ENCODE assay signal across 1 cellular context in the genomic region with DNA sequence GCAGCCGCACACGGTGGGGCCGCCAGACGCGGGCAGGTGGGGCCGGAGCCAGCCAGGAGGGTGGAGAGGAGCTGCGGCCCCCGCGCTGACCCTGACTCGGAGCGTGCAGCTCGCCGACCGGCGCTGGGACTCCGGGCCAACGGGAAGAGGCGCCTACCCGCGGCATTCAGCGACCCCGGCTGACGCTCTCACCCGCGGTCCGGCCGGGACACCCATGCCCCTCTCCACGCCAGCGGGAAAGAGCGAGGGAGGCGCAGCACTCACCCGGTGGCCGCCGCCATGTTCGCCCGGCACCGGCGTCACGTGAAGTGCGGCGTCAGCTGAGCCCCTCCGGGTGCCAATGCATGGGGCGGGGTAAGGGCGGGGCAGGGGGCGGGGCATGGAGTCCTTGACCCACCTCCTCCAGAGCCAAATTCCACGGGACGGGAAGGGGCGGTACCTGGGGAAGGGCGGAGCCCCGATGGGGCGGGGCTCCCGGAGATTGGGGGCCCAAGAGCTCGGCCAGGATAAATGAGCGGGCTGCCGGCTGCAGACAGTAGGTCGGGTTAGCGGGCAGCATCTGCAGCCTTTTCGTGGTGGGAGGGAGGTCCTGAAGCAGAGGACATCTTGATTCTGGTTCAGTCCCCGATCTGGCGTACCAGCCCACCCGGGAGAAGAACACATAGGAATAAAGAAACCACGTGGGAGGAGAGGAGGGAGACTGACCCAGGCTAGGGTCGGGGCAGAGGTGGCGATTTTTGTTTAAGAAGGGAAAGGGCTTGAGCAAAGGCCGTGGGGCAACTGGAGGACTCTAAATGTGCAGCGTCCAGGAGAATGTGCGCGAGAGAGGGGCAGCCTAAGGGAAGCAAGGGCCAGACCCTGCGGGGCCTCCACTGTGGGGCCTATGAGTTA.
TF ChIP-seq lines count a peak whose summit lies in the region.

A gene (minus strand): TSS at position 312 of the 891 bp plus-strand sequence. CDS start 31 bp downstream, at position 281.

TF ChIP-seq in H1, 55 proteins besides CTCF, POLR2A, EP300 and RAD21:
- TF ChIP-seq SIX5 (IDR thresholded peaks at IDR 0.05; ENCODE audit: low read depth, low read length): no peak
- 0 out of 2 replicates have a peak, but pooled peaks have one; percentile 9 for TF ChIP-seq SRF (IDR thresholded peaks at IDR 0.05; ENCODE audit: low read depth, low read length)
- no peak for TF ChIP-seq CBX5 (IDR thresholded peaks at IDR 0.05; ENCODE audit: low read depth, low read length)
- peak; percentile 89 for TF ChIP-seq TBP (IDR thresholded peaks at IDR 0.05; ENCODE audit: low read depth, low read length)
- TF ChIP-seq SP2 (IDR thresholded peaks at IDR 0.05; ENCODE audit: low read length): no peak
- TF ChIP-seq, protein P1, sequence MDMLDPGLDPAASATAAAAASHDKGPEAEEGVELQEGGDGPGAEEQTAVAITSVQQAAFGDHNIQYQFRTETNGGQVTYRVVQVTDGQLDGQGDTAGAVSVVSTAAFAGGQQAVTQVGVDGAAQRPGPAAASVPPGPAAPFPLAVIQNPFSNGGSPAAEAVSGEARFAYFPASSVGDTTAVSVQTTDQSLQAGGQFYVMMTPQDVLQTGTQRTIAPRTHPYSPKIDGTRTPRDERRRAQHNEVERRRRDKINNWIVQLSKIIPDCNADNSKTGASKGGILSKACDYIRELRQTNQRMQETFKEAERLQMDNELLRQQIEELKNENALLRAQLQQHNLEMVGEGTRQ (IDR thresholded peaks at IDR 0.05; ENCODE audit: low read length): peak; percentile 97
- 0 out of 2 replicates have a peak, but pooled peaks have one; percentile 42 for TF ChIP-seq TCF12 (IDR thresholded peaks at IDR 0.05; ENCODE audit: low read depth, low read length)
- peak; percentile 66; the same call in 1 of the 2 replicates for TF ChIP-seq RBBP5 (IDR thresholded peaks at IDR 0.05; ENCODE audit: borderline replicate concordance, low read depth, low read length)
- TF ChIP-seq HDAC6 (IDR thresholded peaks at IDR 0.05; ENCODE audit: low read depth, low read length): no peak
- no peak for TF ChIP-seq GTF2F1 (IDR thresholded peaks at IDR 0.05; ENCODE audit: borderline replicate concordance, low read depth, low read length)
- no peak for TF ChIP-seq BRCA1 (IDR thresholded peaks at IDR 0.05; ENCODE audit: low read depth, low read length)
- peak; percentile 90 for TF ChIP-seq POLR2AphosphoS5 (IDR thresholded peaks at IDR 0.05; ENCODE audit: low read depth, low read length)
- peak in 1 of 2 experiments; percentile 59; a peak in 1 of 4 replicates for TF ChIP-seq HDAC2 (IDR thresholded peaks at IDR 0.05; ENCODE audit: borderline replicate concordance in 1 of 2, low read depth in 2 of 2, low read length in 2 of 2)
- peak; percentile 35 for TF ChIP-seq KDM4A (IDR thresholded peaks at IDR 0.05; ENCODE audit: low read depth, low read length, severe bottlenecking)
- TF ChIP-seq CHD2 (IDR thresholded peaks at IDR 0.05; ENCODE audit: low read length): no peak
- TF ChIP-seq TEAD4 (IDR thresholded peaks at IDR 0.05; ENCODE audit: low read depth, low read length): no peak
- peak; percentile 82 for TF ChIP-seq TAF7 (optimal IDR thresholded peaks at IDR 0.05; ENCODE audit: borderline replicate concordance, low read depth, low read length)
- TF ChIP-seq SIN3A (conservative IDR thresholded peaks at IDR 0.05 in 1 of 2, IDR thresholded peaks at IDR 0.05 in 1 of 2; ENCODE audit: low read depth in 1 of 2, low read length in 2 of 2): peak; percentile 82 to 84; a peak in 1 of 4 replicates
- TF ChIP-seq NRF1 (IDR thresholded peaks at IDR 0.05; ENCODE audit: low read depth, low read length): no peak
- TF ChIP-seq YY1 (IDR thresholded peaks at IDR 0.05; ENCODE audit: low read depth, low read length): peak; percentile 96
- peak; percentile 95 for TF ChIP-seq TAF1 (IDR thresholded peaks at IDR 0.05; ENCODE audit: low read depth, low read length)
- no peak for TF ChIP-seq KDM1A (IDR thresholded peaks at IDR 0.05; ENCODE audit: borderline replicate concordance, low read length)
- TF ChIP-seq NANOG (IDR thresholded peaks at IDR 0.05; ENCODE audit: insufficient read depth, low read depth, low read length, poor library complexity, severe bottlenecking): peak; percentile 57
- no peak for TF ChIP-seq SIRT6 (IDR thresholded peaks at IDR 0.05; ENCODE audit: low read length)
- no peak for TF ChIP-seq CHD1 (IDR thresholded peaks at IDR 0.05; ENCODE audit: low read depth, low read length)
- no peak for TF ChIP-seq CEBPB (IDR thresholded peaks at IDR 0.05; ENCODE audit: low read depth, low read length)
- TF ChIP-seq, protein P2, sequence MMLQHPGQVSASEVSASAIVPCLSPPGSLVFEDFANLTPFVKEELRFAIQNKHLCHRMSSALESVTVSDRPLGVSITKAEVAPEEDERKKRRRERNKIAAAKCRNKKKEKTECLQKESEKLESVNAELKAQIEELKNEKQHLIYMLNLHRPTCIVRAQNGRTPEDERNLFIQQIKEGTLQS (IDR thresholded peaks at IDR 0.05; ENCODE audit: insufficient read depth, low read depth, low read length): peak; percentile 95
- no peak for TF ChIP-seq GABPA (IDR thresholded peaks at IDR 0.05; ENCODE audit: borderline replicate concordance, insufficient read depth, low read length)
- TF ChIP-seq SP1 (IDR thresholded peaks at IDR 0.05; ENCODE audit: low read depth, low read length): peak; percentile 65; the same call in 1 of the 2 replicates
- peak; percentile 97 for TF ChIP-seq SP4 (IDR thresholded peaks at IDR 0.05; ENCODE audit: low read length)
- peak; percentile 74 for TF ChIP-seq ASH2L (IDR thresholded peaks at IDR 0.05; ENCODE audit: low read length)
- no peak for TF ChIP-seq JUN (IDR thresholded peaks at IDR 0.05; ENCODE audit: low read depth, low read length)
- TF ChIP-seq EGR1 (IDR thresholded peaks at IDR 0.05; ENCODE audit: borderline replicate concordance, low read depth, low read length): no peak
- peak; percentile 97 for TF ChIP-seq KDM5A (IDR thresholded peaks at IDR 0.05; ENCODE audit: low read length)
- TF ChIP-seq CTBP2 (IDR thresholded peaks at IDR 0.05; ENCODE audit: borderline replicate concordance, insufficient read depth, insufficient read length, low read length): no peak
- peak; percentile 89 for TF ChIP-seq PHF8 (conservative IDR thresholded peaks at IDR 0.05; ENCODE audit: low read depth, low read length)
- TF ChIP-seq, protein P3, sequence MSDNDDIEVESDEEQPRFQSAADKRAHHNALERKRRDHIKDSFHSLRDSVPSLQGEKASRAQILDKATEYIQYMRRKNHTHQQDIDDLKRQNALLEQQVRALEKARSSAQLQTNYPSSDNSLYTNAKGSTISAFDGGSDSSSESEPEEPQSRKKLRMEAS (IDR thresholded peaks at IDR 0.05): 0 out of 2 replicates have a peak, but pooled peaks have one; percentile 24
- TF ChIP-seq BCL11A (IDR thresholded peaks at IDR 0.05; ENCODE audit: low read depth in 2 of 2, low read length in 2 of 2): no peak
- TF ChIP-seq MAFK (IDR thresholded peaks at IDR 0.05; ENCODE audit: low read depth, low read length): no peak
- no peak for TF ChIP-seq RXRA (IDR thresholded peaks at IDR 0.05; ENCODE audit: insufficient read depth, low read depth, low read length)
- peak; percentile 54 for TF ChIP-seq CREB1 (IDR thresholded peaks at IDR 0.05)
